28 cellular contexts compared by ENCODE assay signal in the genomic region with DNA sequence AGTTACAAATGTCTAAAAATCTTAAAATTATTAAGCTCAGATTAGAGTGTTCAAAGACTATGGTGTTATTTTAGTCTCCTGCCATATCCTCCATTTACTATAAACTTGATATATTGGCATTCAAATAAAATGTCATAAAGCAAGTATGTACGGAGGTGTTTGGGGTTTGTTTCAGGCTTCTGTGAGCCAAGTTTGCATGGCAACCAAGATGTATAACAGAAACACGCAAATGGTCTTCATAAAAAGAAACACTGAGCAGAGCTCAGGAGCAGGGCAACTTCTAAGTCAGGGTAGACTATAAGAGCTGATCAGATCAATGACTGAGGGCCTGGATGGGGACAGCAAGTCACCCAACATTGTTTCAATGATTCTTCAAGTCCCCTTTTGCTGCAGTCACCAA.
"Had no signal": no experiment of that assay in that cellular context is flagged by ENCODE, and none has a peak within 500 bp of the region (broad histone marks: within the 10 kb centered on the region; RNA-seq: fewer than 3 reads in every experiment).

No MANE protein-coding gene starts in this region.

- H3K36me3 Mint-ChIP-seq: stimulated activated effector memory CD8-positive, alpha-beta T cell treated with anti-CD3 and anti-CD28 coated beads, Interleukin-12 subunit alpha, Interleukin-12 subunit beta, amount 100 ng/mL, for 72 hours; stimulated activated memory B cell treated with anti-CD40 and anti-IgM and Interleukin-4, amounts not matched to agents 10 μg/mL and 1 μg/mL and 100 μg/mL, for 72 hours; stimulated activated naive B cell treated with anti-CD40 and anti-IgM and Interleukin-4, amounts not matched to agents 10 μg/mL and 1 μg/mL and 100 μg/mL, for 72 hours; type B pancreatic cell had no signal

- H3K9me3 Mint-ChIP-seq: stimulated activated effector memory CD8-positive, alpha-beta T cell treated with anti-CD3 and anti-CD28 coated beads, Interleukin-12 subunit alpha, Interleukin-12 subunit beta, amount 100 ng/mL, for 72 hours; stimulated activated naive B cell treated with anti-CD40 and anti-IgM and Interleukin-4, amounts not matched to agents 10 μg/mL and 1 μg/mL and 100 μg/mL, for 72 hours; stimulated activated naive CD8-positive, alpha-beta T cell treated with anti-CD3 and anti-CD28 coated beads, Interleukin-15, amount 100 ng/mL, for 72 hours; stimulated activated naive CD8-positive, alpha-beta T cell treated with anti-CD3 and anti-CD28 coated beads, Interleukin-15, Interleukin-2, amounts not matched to agents 100 ng/mL and 50 ng/mL, for 24 hours had no signal

- H3K27ac Mint-ChIP-seq: stimulated activated effector memory CD8-positive, alpha-beta T cell treated with anti-CD3 and anti-CD28 coated beads, Interleukin-12 subunit alpha, Interleukin-12 subunit beta, amount 100 ng/mL, for 72 hours; stimulated activated memory B cell treated with anti-CD40 and anti-IgM and Interleukin-4, amounts not matched to agents 10 μg/mL and 1 μg/mL and 100 μg/mL, for 72 hours; stimulated activated naive B cell treated with anti-CD40 and anti-IgM and Interleukin-4, amounts not matched to agents 10 μg/mL and 1 μg/mL and 100 μg/mL, for 72 hours; stimulated activated naive CD8-positive, alpha-beta T cell treated with anti-CD3 and anti-CD28 coated beads, Interleukin-15, amount 100 ng/mL, for 72 hours; stimulated activated naive CD8-positive, alpha-beta T cell treated with anti-CD3 and anti-CD28 coated beads, Interleukin-15, Interleukin-2, amounts not matched to agents 100 ng/mL and 50 ng/mL, for 24 hours; type B pancreatic cell had no signal

- DNase-seq: stimulated activated CD4-positive, alpha-beta T cell treated with anti-CD3 and anti-CD28 coated beads, Interleukin-2, amount 100 ng/mL, for 48 hours; stimulated activated CD4-positive, alpha-beta T cell treated with anti-CD3 and anti-CD28 coated beads, Interleukin-4, amount 100 ng/mL, for 1 hour; stimulated activated CD4-positive, alpha-beta T cell treated with anti-CD3 and anti-CD28 coated beads, Interleukin-4, amount 100 ng/mL, for 24 hours; stimulated activated CD4-positive, alpha-beta T cell treated with anti-CD3 and anti-CD28 coated beads, Interleukin-4, amount 100 ng/mL, for 4 hours; stimulated activated CD8-positive, alpha-beta memory T cell treated with anti-CD3 and anti-CD28 coated beads, Interleukin-4, amount 100 ng/mL, for 48 hours; stimulated activated naive B cell treated with anti-CD40 and anti-IgM and Interleukin-4, amounts not matched to agents 10 μg/mL and 1 μg/mL and 100 μg/mL, for 72 hours; stimulated activated naive CD4-positive, alpha-beta T cell; stimulated activated naive CD4-positive, alpha-beta T cell treated with Interleukin-2 at 50 U/mL for 16 hours; stimulated activated naive CD8-positive, alpha-beta T cell treated with anti-CD3 and anti-CD28 coated beads, Interleukin-15, amount 100 ng/mL, for 72 hours; stimulated activated naive CD8-positive, alpha-beta T cell treated with anti-CD3 and anti-CD28 coated beads, Interleukin-15, Interleukin-2, amounts not matched to agents 100 U/mL and 50 U/mL, for 24 hours; stomach; substantia nigra; testis; thyroid gland; tibial artery; trophoblast cell; upper lobe of left lung; upper lobe of right lung; uterus had no signal

- H3K27me3 ChIP-seq: suprapubic skin, testis, thyroid gland, tibial artery, tibial nerve, upper lobe of left lung, upper lobe of right lung, uterus, vagina had no signal

- H3K27ac ChIP-seq: stomach, suprapubic skin, testis, thoracic aorta, thyroid gland, tibial artery, tibial nerve, upper lobe of left lung, upper lobe of right lung, uterus, vagina had no signal

- FAIRE-seq: urothelium cell line had no signal

- H3K36me3 ChIP-seq: stomach, suprapubic skin, thoracic aorta, thyroid gland, tibial artery, tibial nerve, upper lobe of left lung, upper lobe of right lung, uterus, vagina had no signal

- ATAC-seq: stimulated activated effector memory CD8-positive, alpha-beta T cell treated with anti-CD3 and anti-CD28 coated beads, Interleukin-12 subunit alpha, Interleukin-12 subunit beta, amount 100 ng/mL, for 72 hours; stimulated activated memory B cell treated with anti-CD40 and anti-IgM and Interleukin-4, amounts not matched to agents 10 μg/mL and 1 μg/mL and 100 μg/mL, for 72 hours; stimulated activated naive B cell treated with anti-CD40 and anti-IgM and Interleukin-4, amounts not matched to agents 10 μg/mL and 1 μg/mL and 100 μg/mL, for 72 hours; stimulated activated naive CD8-positive, alpha-beta T cell treated with anti-CD3 and anti-CD28 coated beads, Interleukin-15, amount 100 ng/mL, for 72 hours; stimulated activated naive CD8-positive, alpha-beta T cell treated with anti-CD3 and anti-CD28 coated beads, Interleukin-15, Interleukin-2, amounts not matched to agents 100 U/mL and 50 U/mL, for 24 hours; upper lobe of right lung had no signal

- H3K4me1 ChIP-seq: stomach, suprapubic skin, testis, thyroid gland, tibial artery, tibial nerve, upper lobe of left lung, upper lobe of right lung, uterus, vagina had no signal

- H3K4me3 Mint-ChIP-seq: stimulated activated effector memory CD8-positive, alpha-beta T cell treated with anti-CD3 and anti-CD28 coated beads, Interleukin-12 subunit alpha, Interleukin-12 subunit beta, amount 100 ng/mL, for 72 hours; stimulated activated memory B cell treated with anti-CD40 and anti-IgM and Interleukin-4, amounts not matched to agents 10 μg/mL and 1 μg/mL and 100 μg/mL, for 72 hours; stimulated activated naive B cell treated with anti-CD40 and anti-IgM and Interleukin-4, amounts not matched to agents 10 μg/mL and 1 μg/mL and 100 μg/mL, for 72 hours; stimulated activated naive CD8-positive, alpha-beta T cell treated with anti-CD3 and anti-CD28 coated beads, Interleukin-15, amount 100 ng/mL, for 72 hours; stimulated activated naive CD8-positive, alpha-beta T cell treated with anti-CD3 and anti-CD28 coated beads, Interleukin-15, Interleukin-2, amounts not matched to agents 100 ng/mL and 50 ng/mL, for 24 hours; type B pancreatic cell had no signal

- H3K4me1 Mint-ChIP-seq: stimulated activated effector memory CD8-positive, alpha-beta T cell treated with anti-CD3 and anti-CD28 coated beads, Interleukin-12 subunit alpha, Interleukin-12 subunit beta, amount 100 ng/mL, for 72 hours; stimulated activated memory B cell treated with anti-CD40 and anti-IgM and Interleukin-4, amounts not matched to agents 10 μg/mL and 1 μg/mL and 100 μg/mL, for 72 hours; stimulated activated naive B cell treated with anti-CD40 and anti-IgM and Interleukin-4, amounts not matched to agents 10 μg/mL and 1 μg/mL and 100 μg/mL, for 72 hours; stimulated activated naive CD8-positive, alpha-beta T cell treated with anti-CD3 and anti-CD28 coated beads, Interleukin-15, amount 100 ng/mL, for 72 hours had no signal

- H3K4me3 ChIP-seq: stomach, suprapubic skin, testis, thoracic aorta, thyroid gland, tibial artery, tibial nerve, upper lobe of left lung, upper lobe of right lung, uterus, vagina had no signal

- H3K9me3 ChIP-seq: stomach, suprapubic skin, testis, thoracic aorta, thyroid gland, upper lobe of left lung, upper lobe of right lung, uterus, vagina had no signal
